ENCODE assay signal across 18 cellular contexts in the genomic region with DNA sequence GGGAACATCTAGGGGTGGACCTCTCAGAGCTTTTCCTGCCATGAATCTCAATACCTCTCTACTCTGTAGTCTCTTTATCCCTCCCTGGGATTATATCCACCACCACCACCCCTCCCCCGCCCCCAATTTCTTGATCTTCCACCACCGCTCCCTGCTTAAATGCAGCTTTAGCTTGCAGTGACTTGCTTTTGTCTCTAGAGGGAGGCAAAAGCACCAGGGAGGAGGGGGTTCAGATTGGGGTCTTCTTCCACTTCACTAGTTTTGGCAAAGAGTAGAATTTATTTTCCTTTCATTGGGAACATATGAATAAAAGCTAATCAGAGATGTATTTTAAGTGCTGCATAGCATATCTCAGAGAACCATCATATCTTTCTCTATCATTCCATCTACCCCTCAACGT. TPM values are rescaled to one million over a fixed set of nuclear protein-coding genes. Genes with fewer than 3 reads are reported as not detected.
DNase-seq lines count a peak whose midpoint lies in the region; ATAC-seq and TF ChIP-seq lines count a peak whose summit lies in the region.
"Had no signal": no experiment of that assay in that cellular context is flagged by ENCODE, and none has a peak within 500 bp of the region (broad histone marks: within the 10 kb centered on the region; RNA-seq: fewer than 3 reads in every experiment).

No MANE protein-coding gene starts in this region.

- ATAC-seq in omental fat pad (ENCODE audit: low FRiP score), result no peak
- ATAC-seq: effector memory CD8-positive, alpha-beta T cell had no signal

- H2AFZ ChIP-seq in OCI-LY7 (ENCODE audit: low read length), result no peak overlapping the region

- no peak overlapping the region for H3K4me2 ChIP-seq in OCI-LY7 (ENCODE audit: low read length)

- H3K4me1 ChIP-seq in OCI-LY7 (ENCODE audit: insufficient read depth, low read length, poor library complexity, severe bottlenecking), result no peaks in the 10 kb centered on the region

- no peak overlapping the region for H3K27ac ChIP-seq in C4-2B
- H3K27ac ChIP-seq in OCI-LY7 (ENCODE audit: low read depth, low read length, poor library complexity, severe bottlenecking), result no peak overlapping the region

- BruUV-seq in OCI-LY7 (replicated peaks; lab: Mats Ljungman, UMichigan), result no TSS peak

- no peaks in the 10 kb centered on the region for H3K36me3 ChIP-seq in H7 (replicated peaks; ENCODE audit: control insufficient read depth, insufficient read depth, low read length)
- H3K36me3 ChIP-seq in OCI-LY7 (ENCODE audit: insufficient read depth, low read length), result no peaks in the 10 kb centered on the region

- DNase-seq in H7, result peak; percentile 81
- peak; percentile 3 for DNase-seq in OCI-LY7 (ENCODE audit: low spot score)
- DNase-seq in iPS-NIHi11 (ENCODE audit: low spot score), result peak; percentile 12
- DNase-seq in omental fat pad (ENCODE audit: low spot score), result no peak
- no peak for DNase-seq in COR-L47 (lab: John Stamatoyannopoulos, UW)
- DNase-seq in activated T-cell treated with anti-CD3 and anti-CD28 coated beads, Interleukin-2, amount 50 U/mL, for 48 hours, result no peak
- no peak for DNase-seq in cerebellum (ENCODE audit: low spot score)
- DNase-seq: activated CD4-positive, alpha-beta T cell treated with anti-CD3 and anti-CD28 coated beads for 1 hour; effector memory CD8-positive, alpha-beta T cell; GF-D8; hippocampal formation; kidney glomerular epithelial cell; mesenchymal stem cell; NCI-H146; SHP77 had no signal

- peaks cover 35% of the 10 kb centered on the region for H3K27me3 ChIP-seq in H7 (ENCODE audit: control insufficient read depth, insufficient read depth, low read length)

- no peaks in the 10 kb centered on the region for H3K9me3 ChIP-seq in OCI-LY7 (ENCODE audit: low read length)

- intact Hi-C loops in OCI-LY7 (cut with micrococcal nuclease; ENCODE audit: unreplicated experiment), result no loop called here

- H3K79me2 ChIP-seq in OCI-LY7 (ENCODE audit: insufficient read depth, low read depth, low read length), result no peaks in the 10 kb centered on the region

- no peaks in the 10 kb centered on the region for H3K9me2 ChIP-seq in OCI-LY7 (ENCODE audit: insufficient read depth, low read length)

- TF ChIP-seq CTCF in C4-2B (conservative IDR thresholded peaks at IDR 0.05), result peak; percentile 29
- peak; percentile 43; the same call in 1 of the 2 replicates for TF ChIP-seq CTCF in OCI-LY7 (conservative IDR thresholded peaks at IDR 0.05; ENCODE audit: low read length)
- TF ChIP-seq CTCF in omental fat pad (IDR thresholded peaks at IDR 0.05), result no peak

- POLR2A ChIA-PET in OCI-LY7 (lab: Charles Lee), result no interaction called here

- H4K20me1 ChIP-seq in OCI-LY7 (ENCODE audit: insufficient read depth, low read length), result no peaks in the 10 kb centered on the region

- H3K4me3 ChIP-seq in H7 (ENCODE audit: insufficient read depth, low read depth, low read length) (no peak overlapping the region), OCI-LY7 (ENCODE audit: low read depth, low read length, poor library complexity, severe bottlenecking) (no peak overlapping the region)

- CTCF ChIA-PET in OCI-LY7 (lab: Charles Lee; ENCODE audit: unreplicated experiment), result no interaction called here

RNA-seq across cellular contexts. Expression of a gene that starts 5.5 kb away (rescaled TPM):
- total RNA-seq in H7 (2014; rRNA removed; shearing (Covaris generic)), result 0.28 and 0.30 TPM in 2 replicates
- not detected in 2 replicates for total RNA-seq in OCI-LY7 (2014; rRNA removed; shearing (Covaris generic))
- total RNA-seq in OCI-LY7 (2022) (not detected in 2 replicates), omental fat pad (not detected), cerebellum (0.82 TPM)
- total RNA-seq: activated T-helper 2 cell treated with anti-CD3 and anti-CD28 coated beads, Interferon-gamma antibody, Interleukin-2, Interleukin-4, amounts not matched to agents 10 μg/mL and 5 μg/mL and 100 μg/mL, durations not matched to agents 14 hours and 24 hours and 36 hours; LHCN-M2 had no signal

Comparison
In these comparisons a context has a peak if more than half of its experiments do, and no peak if none do; other contexts are left out.
1. CTCF ChIP-seq: peak in C4-2B (single experiment) and OCI-LY7 (single experiment); none in omental fat pad (0 of 3).
2. DNase-seq: peak in H7 (single experiment), OCI-LY7 (single experiment) and iPS-NIHi11 (single experiment); none in omental fat pad (single experiment), COR-L47 (single experiment), activated T-cell treated with anti-CD3 and anti-CD28 coated beads, Interleukin-2, amount 50 U/mL, for 48 hours (0 of 2) and cerebellum (single experiment).